Comparison of ENCODE assay signal across 1 cellular context in the genomic region with DNA sequence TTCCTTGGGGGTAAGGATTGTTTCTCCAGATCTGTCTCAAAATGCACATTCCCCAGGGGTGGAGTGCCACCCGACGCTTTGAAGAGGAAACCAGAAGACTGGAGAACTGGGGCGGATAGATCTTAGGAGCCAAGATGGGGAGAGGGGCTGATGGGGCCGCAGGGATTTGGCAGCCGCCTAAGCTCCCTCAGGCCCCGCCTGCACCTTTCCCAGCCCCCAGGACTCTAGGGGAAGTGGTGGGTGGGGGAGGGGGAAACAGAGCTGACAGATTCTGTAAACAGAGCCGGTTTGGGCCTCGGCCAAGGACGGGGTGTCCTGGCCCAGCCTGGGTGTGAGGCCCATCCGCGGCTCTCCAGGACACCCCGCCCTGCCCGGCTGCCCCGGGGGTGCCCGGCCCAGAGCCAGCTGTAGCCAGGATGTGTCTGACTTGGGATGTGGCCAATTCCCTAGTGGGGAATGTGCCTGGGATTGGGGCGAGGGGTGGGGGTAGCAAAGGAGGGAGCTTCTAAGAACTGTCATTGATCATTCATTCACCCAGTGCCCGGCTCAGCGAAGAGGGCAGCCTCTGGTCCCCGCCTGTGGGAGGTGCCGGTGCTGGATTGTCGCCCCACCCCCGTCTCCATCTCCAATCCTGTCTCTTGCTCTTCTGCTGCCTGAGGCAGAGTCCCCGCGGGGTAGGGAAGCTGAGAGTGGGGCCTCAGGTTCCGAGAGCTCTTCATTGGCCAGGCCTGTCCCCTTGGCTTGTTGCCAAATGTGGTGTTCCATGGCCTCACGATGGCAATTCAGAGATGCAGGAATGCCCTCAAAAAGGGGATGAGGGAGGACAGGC.
A peak's percentile ranks its signal among the peaks of the same experiment; 100 is the strongest.
TF ChIP-seq lines count a peak whose summit lies in the region.

No MANE protein-coding gene starts in this region.

TF ChIP-seq in HEK293, 187 proteins besides CTCF, POLR2A, EP300 and RAD21 (continued from another document and continues in another):
- TF ChIP-seq, protein P1, sequence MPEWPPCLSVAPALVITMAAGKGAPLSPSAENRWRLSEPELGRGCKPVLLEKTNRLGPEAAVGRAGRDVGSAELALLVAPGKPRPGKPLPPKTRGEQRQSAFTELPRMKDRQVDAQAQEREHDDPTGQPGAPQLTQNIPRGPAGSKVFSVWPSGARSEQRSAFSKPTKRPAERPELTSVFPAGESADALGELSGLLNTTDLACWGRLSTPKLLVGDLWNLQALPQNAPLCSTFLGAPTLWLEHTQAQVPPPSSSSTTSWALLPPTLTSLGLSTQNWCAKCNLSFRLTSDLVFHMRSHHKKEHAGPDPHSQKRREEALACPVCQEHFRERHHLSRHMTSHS (tag by site-specific recombination; IDR thresholded peaks at IDR 0.05): no peak
- TF ChIP-seq ZNF623 (tag by site-specific recombination; IDR thresholded peaks at IDR 0.05) (no peak), ZNF544 (tag by site-specific recombination; IDR thresholded peaks at IDR 0.05) (peak; percentile 98), ZNF138 (tag by site-specific recombination; IDR thresholded peaks at IDR 0.05; ENCODE audit: borderline replicate concordance) (no peak), ZNF146 (tag by site-specific recombination; IDR thresholded peaks at IDR 0.05) (no peak), EGR2 (tag by site-specific recombination; IDR thresholded peaks at IDR 0.05; ENCODE audit: low read depth) (peak; percentile 46), ZNF248 (tag by site-specific recombination; IDR thresholded peaks at IDR 0.05) (no peak), ZNF112 (tag by site-specific recombination; IDR thresholded peaks at IDR 0.05) (peak; percentile 92), OSR2 (tag by site-specific recombination; IDR thresholded peaks at IDR 0.05) (0 out of 2 replicates have a peak, but pooled peaks have one; percentile 2), KLF1 (tag by site-specific recombination; IDR thresholded peaks at IDR 0.05) (peak; percentile 89), ZNF561 (tag by site-specific recombination; IDR thresholded peaks at IDR 0.05; ENCODE audit: borderline replicate concordance) (peak; percentile 69), ZEB2 (tag by site-specific recombination; IDR thresholded peaks at IDR 0.05) (peak; percentile 34; the same call in 1 of the 2 replicates), ZNF843 (tag by site-specific recombination; IDR thresholded peaks at IDR 0.05) (peak; percentile 64), ZNF324 (tag by site-specific recombination; IDR thresholded peaks at IDR 0.05) (no peak; the same call in 1 of the 2 replicates), ZNF350 (tag by site-specific recombination; IDR thresholded peaks at IDR 0.05) (0 out of 2 replicates have a peak, but pooled peaks have one; percentile 60), ZNF48 (tag by site-specific recombination; IDR thresholded peaks at IDR 0.05) (no peak), ZNF391 (tag by site-specific recombination; IDR thresholded peaks at IDR 0.05; ENCODE audit: borderline replicate concordance, low read depth) (0 out of 2 replicates have a peak, but pooled peaks have one; percentile 5), ZNF654 (tag by site-specific recombination; IDR thresholded peaks at IDR 0.05; ENCODE audit: low read depth) (no peak), MZF1 (tag by site-specific recombination; IDR thresholded peaks at IDR 0.05; ENCODE audit: borderline replicate concordance) (peak; percentile 73; the same call in 1 of the 2 replicates), ZNF621 (tag by site-specific recombination; IDR thresholded peaks at IDR 0.05) (peak; percentile 67; the same call in 1 of the 2 replicates), ZNF660 (tag by site-specific recombination; IDR thresholded peaks at IDR 0.05) (peak; percentile 94), ZNF175 (tag by site-specific recombination; IDR thresholded peaks at IDR 0.05) (no peak), IKZF3 (tag by site-specific recombination; IDR thresholded peaks at IDR 0.05) (peak; percentile 12)
- TF ChIP-seq, protein P2, sequence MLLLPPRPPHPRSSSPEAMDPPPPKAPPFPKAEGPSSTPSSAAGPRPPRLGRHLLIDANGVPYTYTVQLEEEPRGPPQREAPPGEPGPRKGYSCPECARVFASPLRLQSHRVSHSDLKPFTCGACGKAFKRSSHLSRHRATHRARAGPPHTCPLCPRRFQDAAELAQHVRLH (tag by site-specific recombination; IDR thresholded peaks at IDR 0.05): no peak
- TF ChIP-seq, protein P3, sequence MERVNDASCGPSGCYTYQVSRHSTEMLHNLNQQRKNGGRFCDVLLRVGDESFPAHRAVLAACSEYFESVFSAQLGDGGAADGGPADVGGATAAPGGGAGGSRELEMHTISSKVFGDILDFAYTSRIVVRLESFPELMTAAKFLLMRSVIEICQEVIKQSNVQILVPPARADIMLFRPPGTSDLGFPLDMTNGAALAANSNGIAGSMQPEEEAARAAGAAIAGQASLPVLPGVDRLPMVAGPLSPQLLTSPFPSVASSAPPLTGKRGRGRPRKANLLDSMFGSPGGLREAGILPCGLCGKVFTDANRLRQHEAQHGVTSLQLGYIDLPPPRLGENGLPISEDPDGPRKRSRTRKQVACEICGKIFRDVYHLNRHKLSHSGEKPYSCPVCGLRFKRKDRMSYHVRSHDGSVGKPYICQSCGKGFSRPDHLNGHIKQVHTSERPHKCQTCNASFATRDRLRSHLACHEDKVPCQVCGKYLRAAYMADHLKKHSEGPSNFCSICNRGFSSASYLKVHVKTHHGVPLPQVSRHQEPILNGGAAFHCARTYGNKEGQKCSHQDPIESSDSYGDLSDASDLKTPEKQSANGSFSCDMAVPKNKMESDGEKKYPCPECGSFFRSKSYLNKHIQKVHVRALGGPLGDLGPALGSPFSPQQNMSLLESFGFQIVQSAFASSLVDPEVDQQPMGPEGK (tag by site-specific recombination; IDR thresholded peaks at IDR 0.05): peak; percentile 79
- TF ChIP-seq, protein P4, sequence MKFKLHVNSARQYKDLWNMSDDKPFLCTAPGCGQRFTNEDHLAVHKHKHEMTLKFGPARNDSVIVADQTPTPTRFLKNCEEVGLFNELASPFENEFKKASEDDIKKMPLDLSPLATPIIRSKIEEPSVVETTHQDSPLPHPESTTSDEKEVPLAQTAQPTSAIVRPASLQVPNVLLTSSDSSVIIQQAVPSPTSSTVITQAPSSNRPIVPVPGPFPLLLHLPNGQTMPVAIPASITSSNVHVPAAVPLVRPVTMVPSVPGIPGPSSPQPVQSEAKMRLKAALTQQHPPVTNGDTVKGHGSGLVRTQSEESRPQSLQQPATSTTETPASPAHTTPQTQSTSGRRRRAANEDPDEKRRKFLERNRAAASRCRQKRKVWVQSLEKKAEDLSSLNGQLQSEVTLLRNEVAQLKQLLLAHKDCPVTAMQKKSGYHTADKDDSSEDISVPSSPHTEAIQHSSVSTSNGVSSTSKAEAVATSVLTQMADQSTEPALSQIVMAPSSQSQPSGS (tag by site-specific recombination; IDR thresholded peaks at IDR 0.05; ENCODE audit: low read depth): no peak
- TF ChIP-seq, protein P5, sequence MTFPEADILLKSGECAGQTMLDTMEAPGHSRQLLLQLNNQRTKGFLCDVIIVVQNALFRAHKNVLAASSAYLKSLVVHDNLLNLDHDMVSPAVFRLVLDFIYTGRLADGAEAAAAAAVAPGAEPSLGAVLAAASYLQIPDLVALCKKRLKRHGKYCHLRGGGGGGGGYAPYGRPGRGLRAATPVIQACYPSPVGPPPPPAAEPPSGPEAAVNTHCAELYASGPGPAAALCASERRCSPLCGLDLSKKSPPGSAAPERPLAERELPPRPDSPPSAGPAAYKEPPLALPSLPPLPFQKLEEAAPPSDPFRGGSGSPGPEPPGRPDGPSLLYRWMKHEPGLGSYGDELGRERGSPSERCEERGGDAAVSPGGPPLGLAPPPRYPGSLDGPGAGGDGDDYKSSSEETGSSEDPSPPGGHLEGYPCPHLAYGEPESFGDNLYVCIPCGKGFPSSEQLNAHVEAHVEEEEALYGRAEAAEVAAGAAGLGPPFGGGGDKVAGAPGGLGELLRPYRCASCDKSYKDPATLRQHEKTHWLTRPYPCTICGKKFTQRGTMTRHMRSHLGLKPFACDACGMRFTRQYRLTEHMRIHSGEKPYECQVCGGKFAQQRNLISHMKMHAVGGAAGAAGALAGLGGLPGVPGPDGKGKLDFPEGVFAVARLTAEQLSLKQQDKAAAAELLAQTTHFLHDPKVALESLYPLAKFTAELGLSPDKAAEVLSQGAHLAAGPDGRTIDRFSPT (tag by site-specific recombination; IDR thresholded peaks at IDR 0.05): peak; percentile 74
- TF ChIP-seq, protein P6, sequence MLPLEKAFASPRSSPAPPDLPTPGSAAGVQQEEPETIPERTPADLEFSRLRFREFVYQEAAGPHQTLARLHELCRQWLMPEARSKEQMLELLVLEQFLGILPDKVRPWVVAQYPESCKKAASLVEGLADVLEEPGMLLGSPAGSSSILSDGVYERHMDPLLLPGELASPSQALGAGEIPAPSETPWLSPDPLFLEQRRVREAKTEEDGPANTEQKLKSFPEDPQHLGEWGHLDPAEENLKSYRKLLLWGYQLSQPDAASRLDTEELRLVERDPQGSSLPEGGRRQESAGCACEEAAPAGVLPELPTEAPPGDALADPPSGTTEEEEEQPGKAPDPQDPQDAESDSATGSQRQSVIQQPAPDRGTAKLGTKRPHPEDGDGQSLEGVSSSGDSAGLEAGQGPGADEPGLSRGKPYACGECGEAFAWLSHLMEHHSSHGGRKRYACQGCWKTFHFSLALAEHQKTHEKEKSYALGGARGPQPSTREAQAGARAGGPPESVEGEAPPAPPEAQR (tag by site-specific recombination; IDR thresholded peaks at IDR 0.05): no peak
- TF ChIP-seq, protein P7, sequence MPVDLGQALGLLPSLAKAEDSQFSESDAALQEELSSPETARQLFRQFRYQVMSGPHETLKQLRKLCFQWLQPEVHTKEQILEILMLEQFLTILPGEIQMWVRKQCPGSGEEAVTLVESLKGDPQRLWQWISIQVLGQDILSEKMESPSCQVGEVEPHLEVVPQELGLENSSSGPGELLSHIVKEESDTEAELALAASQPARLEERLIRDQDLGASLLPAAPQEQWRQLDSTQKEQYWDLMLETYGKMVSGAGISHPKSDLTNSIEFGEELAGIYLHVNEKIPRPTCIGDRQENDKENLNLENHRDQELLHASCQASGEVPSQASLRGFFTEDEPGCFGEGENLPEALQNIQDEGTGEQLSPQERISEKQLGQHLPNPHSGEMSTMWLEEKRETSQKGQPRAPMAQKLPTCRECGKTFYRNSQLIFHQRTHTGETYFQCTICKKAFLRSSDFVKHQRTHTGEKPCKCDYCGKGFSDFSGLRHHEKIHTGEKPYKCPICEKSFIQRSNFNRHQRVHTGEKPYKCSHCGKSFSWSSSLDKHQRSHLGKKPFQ (tag by site-specific recombination; IDR thresholded peaks at IDR 0.05): peak; percentile 34; the same call in 1 of the 2 replicates
- TF ChIP-seq, protein P8, sequence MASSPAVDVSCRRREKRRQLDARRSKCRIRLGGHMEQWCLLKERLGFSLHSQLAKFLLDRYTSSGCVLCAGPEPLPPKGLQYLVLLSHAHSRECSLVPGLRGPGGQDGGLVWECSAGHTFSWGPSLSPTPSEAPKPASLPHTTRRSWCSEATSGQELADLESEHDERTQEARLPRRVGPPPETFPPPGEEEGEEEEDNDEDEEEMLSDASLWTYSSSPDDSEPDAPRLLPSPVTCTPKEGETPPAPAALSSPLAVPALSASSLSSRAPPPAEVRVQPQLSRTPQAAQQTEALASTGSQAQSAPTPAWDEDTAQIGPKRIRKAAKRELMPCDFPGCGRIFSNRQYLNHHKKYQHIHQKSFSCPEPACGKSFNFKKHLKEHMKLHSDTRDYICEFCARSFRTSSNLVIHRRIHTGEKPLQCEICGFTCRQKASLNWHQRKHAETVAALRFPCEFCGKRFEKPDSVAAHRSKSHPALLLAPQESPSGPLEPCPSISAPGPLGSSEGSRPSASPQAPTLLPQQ (tag by site-specific recombination; IDR thresholded peaks at IDR 0.05): peak; percentile 66; the same call in 1 of the 2 replicates
- TF ChIP-seq, protein P9, sequence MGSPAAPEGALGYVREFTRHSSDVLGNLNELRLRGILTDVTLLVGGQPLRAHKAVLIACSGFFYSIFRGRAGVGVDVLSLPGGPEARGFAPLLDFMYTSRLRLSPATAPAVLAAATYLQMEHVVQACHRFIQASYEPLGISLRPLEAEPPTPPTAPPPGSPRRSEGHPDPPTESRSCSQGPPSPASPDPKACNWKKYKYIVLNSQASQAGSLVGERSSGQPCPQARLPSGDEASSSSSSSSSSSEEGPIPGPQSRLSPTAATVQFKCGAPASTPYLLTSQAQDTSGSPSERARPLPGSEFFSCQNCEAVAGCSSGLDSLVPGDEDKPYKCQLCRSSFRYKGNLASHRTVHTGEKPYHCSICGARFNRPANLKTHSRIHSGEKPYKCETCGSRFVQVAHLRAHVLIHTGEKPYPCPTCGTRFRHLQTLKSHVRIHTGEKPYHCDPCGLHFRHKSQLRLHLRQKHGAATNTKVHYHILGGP (tag by site-specific recombination; IDR thresholded peaks at IDR 0.05): 0 out of 2 replicates have a peak, but pooled peaks have one; percentile 59
- TF ChIP-seq, protein P10, sequence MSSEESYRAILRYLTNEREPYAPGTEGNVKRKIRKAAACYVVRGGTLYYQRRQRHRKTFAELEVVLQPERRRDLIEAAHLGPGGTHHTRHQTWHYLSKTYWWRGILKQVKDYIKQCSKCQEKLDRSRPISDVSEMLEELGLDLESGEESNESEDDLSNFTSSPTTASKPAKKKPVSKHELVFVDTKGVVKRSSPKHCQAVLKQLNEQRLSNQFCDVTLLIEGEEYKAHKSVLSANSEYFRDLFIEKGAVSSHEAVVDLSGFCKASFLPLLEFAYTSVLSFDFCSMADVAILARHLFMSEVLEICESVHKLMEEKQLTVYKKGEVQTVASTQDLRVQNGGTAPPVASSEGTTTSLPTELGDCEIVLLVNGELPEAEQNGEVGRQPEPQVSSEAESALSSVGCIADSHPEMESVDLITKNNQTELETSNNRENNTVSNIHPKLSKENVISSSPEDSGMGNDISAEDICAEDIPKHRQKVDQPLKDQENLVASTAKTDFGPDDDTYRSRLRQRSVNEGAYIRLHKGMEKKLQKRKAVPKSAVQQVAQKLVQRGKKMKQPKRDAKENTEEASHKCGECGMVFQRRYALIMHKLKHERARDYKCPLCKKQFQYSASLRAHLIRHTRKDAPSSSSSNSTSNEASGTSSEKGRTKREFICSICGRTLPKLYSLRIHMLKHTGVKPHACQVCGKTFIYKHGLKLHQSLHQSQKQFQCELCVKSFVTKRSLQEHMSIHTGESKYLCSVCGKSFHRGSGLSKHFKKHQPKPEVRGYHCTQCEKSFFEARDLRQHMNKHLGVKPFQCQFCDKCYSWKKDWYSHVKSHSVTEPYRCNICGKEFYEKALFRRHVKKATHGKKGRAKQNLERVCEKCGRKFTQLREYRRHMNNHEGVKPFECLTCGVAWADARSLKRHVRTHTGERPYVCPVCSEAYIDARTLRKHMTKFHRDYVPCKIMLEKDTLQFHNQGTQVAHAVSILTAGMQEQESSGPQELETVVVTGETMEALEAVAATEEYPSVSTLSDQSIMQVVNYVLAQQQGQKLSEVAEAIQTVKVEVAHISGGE (tag by site-specific recombination; conservative IDR thresholded peaks at IDR 0.05; ENCODE audit: low read depth): 0 out of 2 replicates have a peak, but pooled peaks have one; percentile 14
- TF ChIP-seq, protein P11, sequence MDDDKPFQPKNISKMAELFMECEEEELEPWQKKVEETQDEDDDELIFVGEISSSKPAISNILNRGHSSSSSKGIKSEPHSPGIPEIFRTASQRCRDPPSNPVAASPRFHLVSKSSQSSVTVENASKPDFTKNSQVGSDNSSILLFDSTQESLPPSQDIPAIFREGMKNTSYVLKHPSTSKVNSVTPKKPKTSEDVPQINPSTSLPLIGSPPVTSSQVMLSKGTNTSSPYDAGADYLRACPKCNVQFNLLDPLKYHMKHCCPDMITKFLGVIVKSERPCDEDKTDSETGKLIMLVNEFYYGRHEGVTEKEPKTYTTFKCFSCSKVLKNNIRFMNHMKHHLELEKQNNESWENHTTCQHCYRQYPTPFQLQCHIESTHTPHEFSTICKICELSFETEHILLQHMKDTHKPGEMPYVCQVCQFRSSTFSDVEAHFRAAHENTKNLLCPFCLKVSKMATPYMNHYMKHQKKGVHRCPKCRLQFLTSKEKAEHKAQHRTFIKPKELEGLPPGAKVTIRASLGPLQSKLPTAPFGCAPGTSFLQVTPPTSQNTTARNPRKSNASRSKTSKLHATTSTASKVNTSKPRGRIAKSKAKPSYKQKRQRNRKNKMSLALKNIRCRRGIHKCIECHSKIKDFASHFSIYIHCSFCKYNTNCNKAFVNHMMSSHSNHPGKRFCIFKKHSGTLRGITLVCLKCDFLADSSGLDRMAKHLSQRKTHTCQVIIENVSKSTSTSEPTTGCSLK (tag by site-specific recombination; IDR thresholded peaks at IDR 0.05): no peak
